ENCODE assay signal across 14 cellular contexts in the genomic region with DNA sequence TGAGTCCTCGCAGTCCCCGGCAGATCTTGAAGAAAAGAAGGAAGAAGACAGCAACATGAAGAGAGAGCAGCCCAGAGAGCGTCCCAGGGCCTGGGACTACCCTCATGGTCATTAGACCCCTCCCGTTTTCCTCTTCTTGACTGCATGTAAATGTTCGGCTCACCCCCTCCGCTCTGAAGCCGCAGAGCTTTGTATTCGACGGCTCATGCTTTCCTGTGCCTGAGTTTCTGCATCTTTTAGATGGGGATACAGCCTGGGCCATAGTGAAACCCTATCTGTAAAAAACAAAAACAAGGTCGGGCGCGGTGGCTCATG. TPM values are rescaled to one million over a fixed set of nuclear protein-coding genes. Genes with fewer than 3 reads are reported as not detected.
DNase-seq lines count a peak whose midpoint lies in the region; ATAC-seq, FAIRE-seq and TF ChIP-seq lines count a peak whose summit lies in the region.
"Had no signal": no experiment of that assay in that cellular context is flagged by ENCODE, and none has a peak within 500 bp of the region (broad histone marks: within the 10 kb centered on the region; RNA-seq: fewer than 3 reads in every experiment).

No MANE protein-coding gene starts in this region.

- H3K27ac ChIP-seq in osteoblast (ENCODE audit: low read depth, low read length), result peak overlapping the region; percentile 88
- H3K27ac ChIP-seq: A549 had no signal

- TF ChIP-seq POLR2A in GM12892 (IDR thresholded peaks at IDR 0.05; ENCODE audit: low read depth, low read length), result no peak

- peak overlapping the region; percentile 26 for H3K27ac Mint-ChIP-seq in activated naive CD4-positive, alpha-beta T cell treated with anti-CD3 and anti-CD28 coated beads, Interleukin-2, amount 10 ng/mL, durations not matched to agents 7 days and 5 days
- H3K27ac Mint-ChIP-seq in activated naive CD4-positive, alpha-beta T cell treated with anti-CD3 and anti-CD28 coated beads for 36 hours, result no peak overlapping the region
- H3K27ac Mint-ChIP-seq in endothelial cell (ENCODE audit: unreplicated experiment), result peak overlapping the region; percentile 64
- H3K27ac Mint-ChIP-seq in type B pancreatic cell, result peak overlapping the region; percentile 73

- H4K20me1 ChIP-seq in osteoblast (ENCODE audit: insufficient read depth, low read length), result no peaks in the 10 kb centered on the region

- peak overlapping the region; percentile 53 for H2AFZ ChIP-seq in osteoblast (ENCODE audit: low read length)

- no peak for ATAC-seq in HG03439 (IDR thresholded peaks at IDR 0.05; ENCODE audit: unreplicated experiment)
- ATAC-seq: naive thymus-derived CD8-positive, alpha-beta T cell had no signal

- peak overlapping the region; percentile 43 for H3K4me3 ChIP-seq in osteoblast (ENCODE audit: insufficient read depth, low read length)
- H3K4me3 ChIP-seq: A549 had no signal

- H3K36me3 Mint-ChIP-seq in activated naive CD4-positive, alpha-beta T cell treated with anti-CD3 and anti-CD28 coated beads, Interleukin-2, amount 10 ng/mL, durations not matched to agents 7 days and 5 days, result peaks cover 24% of the 10 kb centered on the region
- H3K36me3 Mint-ChIP-seq in activated naive CD4-positive, alpha-beta T cell treated with anti-CD3 and anti-CD28 coated beads for 36 hours (ENCODE audit: low read depth), result no peaks in the 10 kb centered on the region
- H3K36me3 Mint-ChIP-seq in endothelial cell (ENCODE audit: low read depth, unreplicated experiment) (no peaks in the 10 kb centered on the region), type B pancreatic cell (no peaks in the 10 kb centered on the region)
- H3K36me3 Mint-ChIP-seq: activated naive CD4-positive, alpha-beta T cell treated with anti-CD3 and anti-CD28 coated beads, Interleukin-2, amount 50 U/mL, for 72 hours had no signal

- H3K4me3 Mint-ChIP-seq in activated naive CD4-positive, alpha-beta T cell treated with anti-CD3 and anti-CD28 coated beads, Interleukin-2, amount 10 ng/mL, durations not matched to agents 7 days and 5 days, result no peak overlapping the region
- no peak overlapping the region for H3K4me3 Mint-ChIP-seq in activated naive CD4-positive, alpha-beta T cell treated with anti-CD3 and anti-CD28 coated beads for 36 hours
- H3K4me3 Mint-ChIP-seq in endothelial cell (ENCODE audit: unreplicated experiment) (no peak overlapping the region), type B pancreatic cell (no peak overlapping the region)
- H3K4me3 Mint-ChIP-seq: naive thymus-derived CD8-positive, alpha-beta T cell had no signal

- no peaks in the 10 kb centered on the region for H3K27me3 Mint-ChIP-seq in activated naive CD4-positive, alpha-beta T cell treated with anti-CD3 and anti-CD28 coated beads, Interleukin-2, amount 10 ng/mL, durations not matched to agents 7 days and 5 days
- H3K27me3 Mint-ChIP-seq in activated naive CD4-positive, alpha-beta T cell treated with anti-CD3 and anti-CD28 coated beads for 36 hours (ENCODE audit: low read depth), result no peaks in the 10 kb centered on the region
- H3K27me3 Mint-ChIP-seq in endothelial cell (ENCODE audit: unreplicated experiment) (no peaks in the 10 kb centered on the region), type B pancreatic cell (peaks cover 3% of the 10 kb centered on the region)
- H3K27me3 Mint-ChIP-seq: CD4-positive, alpha-beta memory T cell; naive thymus-derived CD8-positive, alpha-beta T cell had no signal

- no peak for DNase-seq in activated naive CD4-positive, alpha-beta T cell treated with anti-CD3 and anti-CD28 coated beads, Interleukin-2, amount 10 ng/mL, durations not matched to agents 7 days and 5 days
- no peak for DNase-seq in activated naive CD4-positive, alpha-beta T cell treated with anti-CD3 and anti-CD28 coated beads for 36 hours
- no peak for DNase-seq in endothelial cell (ENCODE audit: low spot score)
- no peak for DNase-seq in osteoblast (ENCODE audit: insufficient read length, low spot score, missing footprints)
- no peak for DNase-seq in type B pancreatic cell (ENCODE audit: extremely low spot score, unreplicated experiment)
- DNase-seq in GM12892 (ENCODE audit: insufficient read length), result no peak
- no peak for DNase-seq in NCI-H82 (lab: John Stamatoyannopoulos, UW)

- H3K4me1 Mint-ChIP-seq in activated naive CD4-positive, alpha-beta T cell treated with anti-CD3 and anti-CD28 coated beads, Interleukin-2, amount 10 ng/mL, durations not matched to agents 7 days and 5 days, result peaks cover 19% of the 10 kb centered on the region
- H3K4me1 Mint-ChIP-seq in activated naive CD4-positive, alpha-beta T cell treated with anti-CD3 and anti-CD28 coated beads for 36 hours (ENCODE audit: low read depth), result peaks cover 2% of the 10 kb centered on the region
- H3K4me1 Mint-ChIP-seq in endothelial cell (ENCODE audit: unreplicated experiment) (peaks cover 4% of the 10 kb centered on the region), type B pancreatic cell (ENCODE audit: unreplicated experiment) (peaks cover 6% of the 10 kb centered on the region)

- CTCF ChIA-PET in activated naive CD4-positive, alpha-beta T cell treated with anti-CD3 and anti-CD28 coated beads, Interleukin-2, amount 10 ng/mL, durations not matched to agents 7 days and 5 days (lab: Charles Lee), result no interaction called here
- CTCF ChIA-PET in activated naive CD4-positive, alpha-beta T cell treated with anti-CD3 and anti-CD28 coated beads for 36 hours (lab: Charles Lee), result interaction anchor here (1.1 kb wide), 1 partner anchor 82 kb away, joined by 3 read pairs; no protein-coding TSS in a partner anchor

- FAIRE-seq in GM12892 (lab: Jason Lieb, UNC), result no peak
- FAIRE-seq: A549, H1, RCC 7860 had no signal

- TF ChIP-seq CTCF in endothelial cell (IDR thresholded peaks at IDR 0.05; ENCODE audit: unreplicated experiment) (no peak), osteoblast (IDR thresholded peaks at IDR 0.05; ENCODE audit: extremely low read depth, low read depth, low read length) (no peak), type B pancreatic cell (conservative IDR thresholded peaks at IDR 0.05) (no peak)

- no peaks in the 10 kb centered on the region for H3K27me3 ChIP-seq in osteoblast (ENCODE audit: insufficient read depth, low read length)

- no peaks in the 10 kb centered on the region for H3K79me2 ChIP-seq in osteoblast (ENCODE audit: insufficient read depth, low read length)

- H3K9me3 Mint-ChIP-seq in activated naive CD4-positive, alpha-beta T cell treated with anti-CD3 and anti-CD28 coated beads, Interleukin-2, amount 10 ng/mL, durations not matched to agents 7 days and 5 days, result no peaks in the 10 kb centered on the region
- no peaks in the 10 kb centered on the region for H3K9me3 Mint-ChIP-seq in activated naive CD4-positive, alpha-beta T cell treated with anti-CD3 and anti-CD28 coated beads for 36 hours
- H3K9me3 Mint-ChIP-seq in endothelial cell (ENCODE audit: unreplicated experiment) (no peaks in the 10 kb centered on the region), type B pancreatic cell (no peaks in the 10 kb centered on the region)
- H3K9me3 Mint-ChIP-seq: activated naive CD4-positive, alpha-beta T cell treated with anti-CD3 and anti-CD28 coated beads, Interleukin-2, amount 50 U/mL, for 72 hours; CD4-positive, alpha-beta memory T cell; naive thymus-derived CD8-positive, alpha-beta T cell had no signal

- no peaks in the 10 kb centered on the region for H3K36me3 ChIP-seq in osteoblast (ENCODE audit: insufficient read depth, low read length)

- peak overlapping the region; percentile 82 for H3K4me2 ChIP-seq in osteoblast (ENCODE audit: insufficient read depth, low read length)
- H3K4me2 ChIP-seq: A549 had no signal

- peaks cover 26% of the 10 kb centered on the region for H3K4me1 ChIP-seq in osteoblast (ENCODE audit: insufficient read depth, low read length)
- H3K4me1 ChIP-seq: A549 had no signal

- H3K9me3 ChIP-seq in osteoblast (ENCODE audit: low read depth, low read length), result no peaks in the 10 kb centered on the region
- H3K9me3 ChIP-seq: A549 had no signal

- intact Hi-C loops in activated naive CD4-positive, alpha-beta T cell treated with anti-CD3 and anti-CD28 coated beads for 36 hours (cut with micrococcal nuclease), result no loop called here

RNA-seq across cellular contexts. Expression of a gene that starts 7.7 kb away (rescaled TPM):
- total RNA-seq in activated naive CD4-positive, alpha-beta T cell treated with anti-CD3 and anti-CD28 coated beads for 36 hours, result 10 to 100 TPM; 13.4 to 13.9 TPM
- total RNA-seq in endothelial cell (ENCODE audit: unreplicated experiment), result 0.85 TPM
- 6.2 and 8.3 TPM in 2 replicates for total RNA-seq in osteoblast
- total RNA-seq in type B pancreatic cell (ENCODE audit: low replicate concordance), result 3.8 and 5.3 TPM in 2 replicates
- 21.3 TPM for polyA plus RNA-seq in GM12892 (2012; ENCODE audit: missing spikeins)

RNA-seq across cellular contexts. Expression of a gene that starts 47.1 kb away (rescaled TPM):
- total RNA-seq in activated naive CD4-positive, alpha-beta T cell treated with anti-CD3 and anti-CD28 coated beads for 36 hours, result under 1 TPM in 1 of 2 experiments, not detected in 1; 0.25 TPM
- total RNA-seq in endothelial cell (ENCODE audit: unreplicated experiment) (0.46 TPM), osteoblast (0.29 and 0.36 TPM in 2 replicates), type B pancreatic cell (ENCODE audit: low replicate concordance) (1.7 TPM in 1 of 2 replicates, not detected in the other)
- 5.1 TPM for polyA plus RNA-seq in GM12892 (2012; ENCODE audit: missing spikeins)
